ENCODE assay signal across 5 cellular contexts in genomic region chr1:227508431-227508830, GRCh38.
"Had no signal": no experiment of that assay in that cellular context is flagged by ENCODE, and none has a peak within 500 bp of the region (broad histone marks: within the 10 kb centered on the region; RNA-seq: fewer than 3 reads in every experiment).

No MANE protein-coding gene starts in this region.

- DNase-seq: H9, HCEC 1CT, IMR-90 had no signal

- H2AFZ ChIP-seq: GM23338 had no signal

- H3K4me3 Mint-ChIP-seq: GM23338, H9 had no signal

- H3K4me2 ChIP-seq: GM23338 had no signal

- H3K27ac Mint-ChIP-seq: GM23338, H9 had no signal

- H3K4me3 ChIP-seq: GM23338, K562 had no signal

- H3K9me3 Mint-ChIP-seq: GM23338, H9 had no signal

- H3K4me1 Mint-ChIP-seq: GM23338, H9 had no signal

- ATAC-seq: GM23338, K562 had no signal
